ENCODE assay signal across 25 cellular contexts in the genomic region with DNA sequence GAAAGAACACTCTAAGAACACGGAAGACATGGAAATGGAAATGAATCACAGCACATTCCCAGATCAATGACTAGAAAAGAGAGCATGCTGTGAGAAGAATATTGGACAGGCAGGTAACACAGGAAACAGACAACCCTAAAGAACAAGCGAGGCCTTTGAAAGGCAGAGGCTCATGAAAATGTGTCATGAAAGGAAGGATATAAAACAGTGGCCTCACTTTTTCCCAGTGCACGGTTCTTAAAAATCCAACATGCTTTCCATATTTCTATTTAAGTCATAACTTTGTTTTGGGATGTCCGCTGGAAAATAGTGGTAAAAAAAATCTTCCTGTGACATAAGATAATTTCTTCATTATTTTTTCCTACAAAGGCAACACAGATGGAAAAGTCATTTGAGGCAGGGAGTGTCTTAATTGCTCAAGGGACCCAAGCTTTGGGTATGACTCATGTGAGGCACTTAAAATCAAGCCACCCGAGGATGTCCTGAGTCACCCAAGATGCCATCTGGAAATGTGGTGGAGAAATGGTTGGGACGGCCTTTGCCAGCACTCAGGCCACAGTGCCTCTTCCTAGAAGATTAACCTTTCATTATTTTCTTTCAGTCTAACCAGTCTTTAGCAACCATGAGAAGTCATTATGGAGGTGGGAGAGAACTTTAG. TPM values are rescaled to one million over a fixed set of nuclear protein-coding genes. Genes with fewer than 3 reads are reported as not detected.
A peak's percentile ranks its signal among the peaks of the same experiment; 100 is the strongest.
DNase-seq lines count a peak whose midpoint lies in the region; ATAC-seq and TF ChIP-seq lines count a peak whose summit lies in the region.
"Had no signal": no experiment of that assay in that cellular context is flagged by ENCODE, and none has a peak within 500 bp of the region (broad histone marks: within the 10 kb centered on the region; RNA-seq: fewer than 3 reads in every experiment).

No MANE protein-coding gene starts in this region.

- 58% methylated on average over 6 of the region's 6 CpGs for WGBS in right cardiac atrium

- H3K4me1 ChIP-seq in right cardiac atrium (ENCODE audit: control insufficient read depth, insufficient read depth, low read length) (peaks cover 2% of the 10 kb centered on the region), tibial artery (peaks cover 0 to 35% (median 13%) of the 10 kb centered on the region in 4 donors)
- H3K4me1 ChIP-seq: lower lobe of right lung had no signal

- intact Hi-C loops in Right ventricle myocardium inferior (cut with DNase I): no loop called here
- intact Hi-C loops in right cardiac atrium (cut with DNase I): no loop called here
- intact Hi-C loops in left ventricle myocardium superior (cut with micrococcal nuclease): no loop called here
- intact Hi-C loops in tibial artery (cut with DNase I; ENCODE audit: low total_unique reads): no loop called here

- no peaks in the 10 kb centered on the region for H3K27me3 ChIP-seq in right cardiac atrium (ENCODE audit: control insufficient read depth, insufficient read depth)
- no peaks in the 10 kb centered on the region for H3K27me3 ChIP-seq in tibial artery
- H3K27me3 ChIP-seq: cardiac muscle cell, esophagus muscularis mucosa, tibial nerve had no signal

- H3K4me3 ChIP-seq in right cardiac atrium (ENCODE audit: low read length) (no peak overlapping the region), tibial artery (no peak overlapping the region)
- H3K4me3 ChIP-seq: cardiac muscle cell, esophagus muscularis mucosa, lower lobe of right lung, tibial nerve had no signal

- H3K27ac ChIP-seq in right cardiac atrium (ENCODE audit: low read length): no peak overlapping the region
- peak overlapping the region; percentile 48 to 65 for H3K27ac ChIP-seq in tibial artery
- H3K27ac ChIP-seq: cardiac muscle cell, lower lobe of right lung, tibial nerve had no signal

- H3K36me3 ChIP-seq in tibial artery: peaks cover 0 to 10% (median 0%) of the 10 kb centered on the region in 3 donors
- H3K36me3 ChIP-seq: cardiac muscle cell, lower lobe of right lung had no signal

- no peak for TF ChIP-seq CTCF in tibial artery (IDR thresholded peaks at IDR 0.05)

- no peak for DNase-seq in Right ventricle myocardium inferior (ENCODE audit: missing footprints)
- no peak for DNase-seq in right cardiac atrium
- peak; percentile 89 for DNase-seq in MV-4-11 (lab: John Stamatoyannopoulos, UW)
- DNase-seq in left ventricle myocardium superior: no peak
- DNase-seq in tibial artery: peak; percentile 45 to 74
- no peak for DNase-seq in ecto neural progenitor cell (ENCODE audit: low spot score)
- DNase-seq in NCI-H1436 treated with DMSO at 0.1 percent for 48 hours (lab: John Stamatoyannopoulos, UW): no peak
- DNase-seq: ACHN; activated B cell treated with CpG ODN at 0.5 μM for 24 hours; CD8-positive, alpha-beta T cell; HCEC 1CT; lower lobe of right lung; naive thymus-derived CD4-positive, alpha-beta T cell; NCI-H1048; NCI-H510A treated with DMSO at 0.1 percent for 48 hours; SIG-M5; small intestine; T-helper 2 cell had no signal

- ATAC-seq in Right ventricle myocardium inferior: peak; percentile 54
- no peak for ATAC-seq in right cardiac atrium
- ATAC-seq in left ventricle myocardium superior: peak; percentile 84
- ATAC-seq in GM21737 (IDR thresholded peaks at IDR 0.05; ENCODE audit: unreplicated experiment): no peak
- ATAC-seq: CD8-positive, alpha-beta T cell; lower lobe of right lung; naive thymus-derived CD4-positive, alpha-beta T cell had no signal

- H3K9me3 ChIP-seq in right cardiac atrium (ENCODE audit: control insufficient read depth, low read length): no peaks in the 10 kb centered on the region
- H3K9me3 ChIP-seq in tibial artery: peaks cover 0 to 4% (median 0%) of the 10 kb centered on the region in 3 donors
- H3K9me3 ChIP-seq: esophagus muscularis mucosa, lower lobe of right lung had no signal

RNA-seq across cellular contexts. Expression of gene ITIH5, which starts 17.0 kb away (rescaled TPM):
- total RNA-seq in Right ventricle myocardium inferior (10.3 TPM), right cardiac atrium (1 to 10 TPM; 1.4 to 5.7 (median 3.5) TPM), left ventricle myocardium superior (8.5 TPM)
- polyA plus RNA-seq in right cardiac atrium: 2.5 TPM
- total RNA-seq: activated B cell treated with CpG ODN at 0.5 μM for 24 hours; CD8-positive, alpha-beta T cell; naive thymus-derived CD4-positive, alpha-beta T cell had no signal
- polyA plus RNA-seq: IgD-negative memory B cell; naive thymus-derived CD4-positive, alpha-beta T cell had no signal

RNA-seq across cellular contexts. Expression of gene ITIH2, which starts 53.3 kb away (rescaled TPM):
- total RNA-seq in Right ventricle myocardium inferior: not detected
- total RNA-seq in right cardiac atrium: not detected
- not detected for polyA plus RNA-seq in right cardiac atrium
- not detected for total RNA-seq in left ventricle myocardium superior
- total RNA-seq: activated B cell treated with CpG ODN at 0.5 μM for 24 hours; cardiac muscle cell; CD8-positive, alpha-beta T cell; dermis microvascular lymphatic vessel endothelial cell; esophagus muscularis mucosa; naive thymus-derived CD4-positive, alpha-beta T cell; osteocyte; tibial nerve had no signal
- polyA plus RNA-seq: IgD-negative memory B cell; naive thymus-derived CD4-positive, alpha-beta T cell; small intestine had no signal

Comparison
In these comparisons a context has a peak if more than half of its experiments do, and no peak if none do; other contexts are left out.
1. ATAC-seq: peak in Right ventricle myocardium inferior (single experiment) and left ventricle myocardium superior (single experiment); none in right cardiac atrium (0 of 2) and GM21737 (single experiment).
2. DNase-seq: peak in MV-4-11 (single experiment) and tibial artery (2 of 2); none in Right ventricle myocardium inferior (single experiment), right cardiac atrium (0 of 3), left ventricle myocardium superior (single experiment), ecto neural progenitor cell (single experiment) and NCI-H1436 treated with DMSO at 0.1 percent for 48 hours (single experiment).